In the genomic region with DNA sequence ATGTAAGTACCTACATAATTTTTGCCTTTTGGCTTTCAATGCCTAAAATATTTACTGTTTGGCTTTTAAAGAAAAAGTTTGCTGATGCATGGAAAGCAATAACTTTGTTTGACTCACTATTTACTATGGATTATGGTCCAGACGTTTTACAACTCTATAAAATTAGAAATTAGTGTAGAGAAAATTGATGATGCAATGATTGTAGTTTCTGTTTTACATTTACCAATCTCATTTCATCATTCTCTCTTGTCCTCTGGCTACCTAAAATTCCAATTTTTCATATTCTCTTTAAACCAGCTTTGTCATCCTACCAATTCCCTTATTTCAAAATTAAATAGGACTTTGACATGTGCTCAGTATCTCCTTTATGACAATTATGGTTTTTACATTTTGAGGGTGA, we compare ENCODE assay signal across 30 cellular contexts.
"Had no signal": no experiment of that assay in that cellular context is flagged by ENCODE, and none has a peak within 500 bp of the region (broad histone marks: within the 10 kb centered on the region; RNA-seq: fewer than 3 reads in every experiment).

No MANE protein-coding gene starts in this region.

- H3K4me1 ChIP-seq: adrenal gland, colonic mucosa, esophagus squamous epithelium, gastroesophageal sphincter had no signal

- H3K27ac ChIP-seq: adrenal gland, body of pancreas, colonic mucosa, epithelial cell of prostate, esophagus squamous epithelium, gastroesophageal sphincter, heart right ventricle had no signal

- H3K9me3 ChIP-seq: adrenal gland, body of pancreas, colonic mucosa, esophagus squamous epithelium, gastroesophageal sphincter, heart right ventricle had no signal

- H3K36me3 ChIP-seq: adrenal gland, colonic mucosa, esophagus squamous epithelium, gastroesophageal sphincter, heart right ventricle had no signal

- H3K27me3 ChIP-seq: adrenal gland, body of pancreas, colonic mucosa, gastroesophageal sphincter had no signal

- ATAC-seq: activated CD4-positive, alpha-beta T cell treated with anti-CD3 and anti-CD28 coated beads for 36 hours; activated CD8-positive, alpha-beta memory T cell treated with anti-CD3 and anti-CD28 coated beads, Interleukin-2, amount 10 ng/mL, durations not matched to agents 7 days and 5 days; activated CD8-positive, alpha-beta T cell treated with anti-CD3 and anti-CD28 coated beads, Interleukin-2, amount 10 ng/mL, durations not matched to agents 7 days and 5 days; activated naive CD8-positive, alpha-beta T cell treated with anti-CD3 and anti-CD28 coated beads, Interleukin-2, amount 50 U/mL, for 24 hours; body of pancreas; gastroesophageal sphincter had no signal

- FAIRE-seq: endometrium, endothelial cell of umbilical vein had no signal

- DNase-seq: activated CD4-positive, alpha-beta memory T cell treated with anti-CD3 and anti-CD28 coated beads for 36 hours; activated CD4-positive, alpha-beta T cell treated with anti-CD3 and anti-CD28 coated beads for 36 hours; activated CD4-positive, alpha-beta T cell treated with anti-CD3 and anti-CD28 coated beads, Interleukin-2, amount 10 ng/mL, durations not matched to agents 24 days and 14 days; activated CD4-positive, CD25-positive, alpha-beta regulatory T cell; activated CD4-positive, CD25-positive, alpha-beta regulatory T cell treated with anti-CD3 and anti-CD28 coated beads, Interleukin-2, amount 50 U/mL, for 72 hours; activated CD8-positive, alpha-beta memory T cell treated with anti-CD3 and anti-CD28 coated beads, Interleukin-2, amount 10 ng/mL, durations not matched to agents 7 days and 5 days; activated CD8-positive, alpha-beta memory T cell treated with anti-CD3 and anti-CD28 coated beads, Interleukin-2, amount 50 U/mL, for 4 hours; activated CD8-positive, alpha-beta T cell treated with anti-CD3 and anti-CD28 coated beads, Interleukin-2, amount 10 ng/mL, durations not matched to agents 7 days and 5 days; activated effector memory CD4-positive, alpha-beta T cell treated with anti-CD3 and anti-CD28 coated beads, Interleukin-2, amount 50 U/mL, for 16 hours; activated naive CD4-positive, alpha-beta T cell treated with anti-CD3 and anti-CD28 coated beads for 36 hours; activated naive CD8-positive, alpha-beta T cell treated with anti-CD3 and anti-CD28 coated beads for 36 hours; activated naive CD8-positive, alpha-beta T cell treated with anti-CD3 and anti-CD28 coated beads, Interleukin-2, amount 50 U/mL, for 24 hours; activated T-cell treated with anti-CD3 and anti-CD28 coated beads, Interleukin-2, amount 50 U/mL, for 1 hour; activated T-cell treated with anti-CD3 and anti-CD28 coated beads, Interleukin-2, amount 50 U/mL, for 48 hours; adrenal gland; amygdala; aorta; body of pancreas; central memory CD4-positive, alpha-beta T cell; cerebellar nuclear complex; colonic mucosa; effector CD8-positive, alpha-beta T cell; esophagus squamous epithelium; foreskin melanocyte; heart right ventricle; T-helper 2 cell had no signal

- H3K4me3 ChIP-seq: adrenal gland, body of pancreas, colonic mucosa, esophagus squamous epithelium, gastroesophageal sphincter, heart right ventricle had no signal
